7 cellular contexts compared by ENCODE assay signal in the genomic region with DNA sequence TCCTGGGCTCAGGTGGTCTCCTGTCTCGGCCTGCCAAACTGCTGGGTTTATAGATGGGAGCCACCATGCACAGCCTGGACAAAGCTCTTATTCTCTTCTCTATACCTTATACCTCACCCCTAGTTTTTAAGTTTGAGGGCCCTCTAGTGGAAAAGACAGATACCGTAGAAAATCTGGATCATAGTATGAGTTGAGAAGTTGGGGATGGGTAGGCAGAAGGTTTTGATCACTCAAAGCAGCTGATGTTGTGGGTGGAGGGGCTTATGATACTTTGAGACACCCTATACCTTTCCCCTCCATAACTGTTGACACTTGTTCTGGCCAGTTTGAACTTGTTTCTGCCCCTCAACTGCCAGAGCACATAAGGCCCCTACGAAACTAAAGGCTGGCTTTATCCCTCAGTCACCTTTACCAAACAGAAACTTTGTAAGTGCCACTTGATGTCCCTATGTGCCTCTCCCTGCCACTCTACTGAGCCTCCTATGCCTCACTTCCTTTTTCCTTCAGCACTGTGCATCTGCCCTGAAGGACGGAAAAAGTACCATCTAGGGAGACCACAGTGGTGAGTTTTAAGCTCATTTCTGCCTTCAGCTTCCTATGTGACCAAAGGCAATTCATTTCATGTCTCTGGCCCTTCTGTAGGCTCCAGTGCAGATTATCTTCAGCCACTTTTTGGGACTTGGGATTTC. TPM values are rescaled to one million over a fixed set of nuclear protein-coding genes. Genes with fewer than 3 reads are reported as not detected.
DNase-seq lines count a peak whose midpoint lies in the region; ATAC-seq, FAIRE-seq and TF ChIP-seq lines count a peak whose summit lies in the region.

No MANE protein-coding gene starts in this region.

- H3K9me3 ChIP-seq in aorta (ENCODE audit: control insufficient read depth, low read length): no peaks in the 10 kb centered on the region

- H3K4me1 ChIP-seq in aorta (ENCODE audit: control insufficient read depth in 1 of 2, insufficient read depth in 2 of 2, low read length in 2 of 2): peaks cover 15 to 17% of the 10 kb centered on the region in 2 donors

- H3K4me3 Mint-ChIP-seq in progenitor cell of endocrine pancreas (ENCODE audit: low read depth): no peak overlapping the region

- no peak overlapping the region for H3K4me3 ChIP-seq in bronchial epithelial cell (ENCODE audit: low read depth, low read length)
- H3K4me3 ChIP-seq in aorta (ENCODE audit: low read length in 2 of 2): no peak overlapping the region

- peaks cover 41% of the 10 kb centered on the region for H3K4me1 Mint-ChIP-seq in progenitor cell of endocrine pancreas (ENCODE audit: low read depth)

- WGBS in aorta, 2 donors: 81 to 85% methylated on average over 4 of the region's 4 CpGs

- ATAC-seq in GM21447 (IDR thresholded peaks at IDR 0.05; ENCODE audit: unreplicated experiment) (peak; percentile 76), aorta (ENCODE audit: low FRiP score) (no peak)

- no peaks in the 10 kb centered on the region for H3K36me3 ChIP-seq in bronchial epithelial cell (ENCODE audit: control insufficient read depth, insufficient read depth, low read length)
- H3K36me3 ChIP-seq in aorta (ENCODE audit: control insufficient read depth in 1 of 2, insufficient read depth in 2 of 2, low read length in 1 of 2): no peaks in the 10 kb centered on the region

- peaks cover 5% of the 10 kb centered on the region for H3K36me3 Mint-ChIP-seq in progenitor cell of endocrine pancreas (ENCODE audit: insufficient read depth)

- H3K9me3 Mint-ChIP-seq in progenitor cell of endocrine pancreas (ENCODE audit: low read depth): no peaks in the 10 kb centered on the region

- peak; percentile 69 for DNase-seq in DMS53 (lab: John Stamatoyannopoulos, UW)
- peak; percentile 74 for DNase-seq in NCI-H510A (lab: John Stamatoyannopoulos, UW)
- DNase-seq in bronchial epithelial cell (ENCODE audit: low read depth): peak; percentile 26
- DNase-seq in progenitor cell of endocrine pancreas (ENCODE audit: low spot score, unreplicated experiment): no peak
- DNase-seq in aorta: no peak
- DNase-seq in T-helper 9 cell: no peak

- no peak for FAIRE-seq in bronchial epithelial cell (lab: Jason Lieb, UNC)

- no peak overlapping the region for H3K27ac ChIP-seq in aorta (ENCODE audit: low read depth in 1 of 2, low read length in 2 of 2)

- H3K27me3 Mint-ChIP-seq in progenitor cell of endocrine pancreas: no peaks in the 10 kb centered on the region

- H3K27ac Mint-ChIP-seq in progenitor cell of endocrine pancreas: peak overlapping the region; percentile 54

- TF ChIP-seq CTCF in bronchial epithelial cell (IDR thresholded peaks at IDR 0.05; ENCODE audit: insufficient read depth, low read length, severe bottlenecking) (peak; percentile 13), progenitor cell of endocrine pancreas (IDR thresholded peaks at IDR 0.05; ENCODE audit: unreplicated experiment) (peak; percentile 48)

- no peaks in the 10 kb centered on the region for H3K27me3 ChIP-seq in bronchial epithelial cell (ENCODE audit: control insufficient read depth, insufficient read depth, low read length)
- no peaks in the 10 kb centered on the region for H3K27me3 ChIP-seq in aorta (ENCODE audit: control insufficient read depth in 1 of 2, insufficient read depth in 2 of 2, low read length in 1 of 2)

- intact Hi-C loops in aorta (cut with DNase I): no loop called here

RNA-seq across cellular contexts. Expression of gene RALY, which starts 28.6 kb away (rescaled TPM):
- total RNA-seq in bronchial epithelial cell (75.0 and 96.4 TPM in 2 replicates), progenitor cell of endocrine pancreas (228 and 236 TPM in 2 replicates), aorta (100 to 1,000 TPM; 114 to 134 TPM)
- 100 to 1,000 TPM; 120 to 148 TPM for polyA plus RNA-seq in aorta

Comparison
In these comparisons a context has a peak if more than half of its experiments do, and no peak if none do; other contexts are left out.
1. DNase-seq: peak in DMS53 (single experiment), NCI-H510A (single experiment) and bronchial epithelial cell (single experiment); none in progenitor cell of endocrine pancreas (single experiment), aorta (0 of 2) and T-helper 9 cell (single experiment).